Comparison of ENCODE assay signal across 19 cellular contexts in genomic region chr12:96371787-96372699, GRCh38. TPM values are rescaled to one million over a fixed set of nuclear protein-coding genes. Genes with fewer than 3 reads are reported as not detected.
DNase-seq lines count a peak whose midpoint lies in the region; ATAC-seq and TF ChIP-seq lines count a peak whose summit lies in the region.
"Had no signal": no experiment of that assay in that cellular context is flagged by ENCODE, and none has a peak within 500 bp of the region (broad histone marks: within the 10 kb centered on the region; RNA-seq: fewer than 3 reads in every experiment).

No MANE protein-coding gene starts in this region.

- H3K9me3 Mint-ChIP-seq in endodermal cell (no peaks in the 10 kb centered on the region), neural crest cell (no peaks in the 10 kb centered on the region)
- H3K9me3 Mint-ChIP-seq: CD14-positive monocyte, IgD-negative memory B cell had no signal

- peak overlapping the region; percentile 23; the same call in 1 of the 2 replicates for H3K4me2 ChIP-seq in MM.1S (ENCODE audit: low read depth, low read length)

- H4K20me1 ChIP-seq in MM.1S (ENCODE audit: insufficient read depth, low read length) = no peaks in the 10 kb centered on the region

- H3K36me3 Mint-ChIP-seq in endodermal cell (ENCODE audit: low read depth) (no peaks in the 10 kb centered on the region), neural crest cell (ENCODE audit: low read depth) (no peaks in the 10 kb centered on the region)

- DNase-seq in EH (ENCODE audit: low read depth) = peak; percentile 23
- no peak for DNase-seq in MM.1S
- no peak for DNase-seq in endodermal cell
- no peak for DNase-seq in neural crest cell (ENCODE audit: low read depth, low spot score)
- DNase-seq in HuH-7.5 (ENCODE audit: low spot score) = no peak
- no peak for DNase-seq in Peyer's patch
- DNase-seq: activated CD4-positive, alpha-beta T cell treated with anti-CD3 and anti-CD28 coated beads for 1 hour; activated T-cell treated with anti-CD3 and anti-CD28 coated beads for 4 hours; effector CD8-positive, alpha-beta T cell; glutamatergic neuron; kidney; NCI-H1436; NCI-H526 treated with DMSO at 0.1 percent for 48 hours; right lobe of liver; stimulated activated CD4-positive, alpha-beta T cell treated with anti-CD3 and anti-CD28 coated beads, Interleukin-4, amount 100 ng/mL, for 24 hours; T-helper 1 cell had no signal

- H3K9ac ChIP-seq in MM.1S (ENCODE audit: low read length) (no peak overlapping the region), endodermal cell (ENCODE audit: extremely low read depth, low read length, poor library complexity, severe bottlenecking) (no peak overlapping the region)

- H3K27ac Mint-ChIP-seq in endodermal cell (no peak overlapping the region), neural crest cell (ENCODE audit: unreplicated experiment) (peak overlapping the region; percentile 0)

- peaks cover 95% of the 10 kb centered on the region for H3K79me2 ChIP-seq in MM.1S (ENCODE audit: low read length)

- no peaks in the 10 kb centered on the region for H3K36me3 ChIP-seq in MM.1S (replicated peaks; ENCODE audit: insufficient read depth, low read length)
- H3K36me3 ChIP-seq in endodermal cell (ENCODE audit: control insufficient read depth, insufficient read depth, low read length) = no peaks in the 10 kb centered on the region
- H3K36me3 ChIP-seq in Peyer's patch = no peaks in the 10 kb centered on the region
- H3K36me3 ChIP-seq: right lobe of liver had no signal

- no peak overlapping the region for H3K4me3 ChIP-seq in MM.1S (ENCODE audit: low read length)
- H3K4me3 ChIP-seq in endodermal cell (ENCODE audit: low read length) = no peak overlapping the region
- H3K4me3 ChIP-seq in Peyer's patch = no peak overlapping the region
- H3K4me3 ChIP-seq: right lobe of liver had no signal

- H3F3A ChIP-seq in MM.1S (ENCODE audit: insufficient read depth, low read length) = peaks cover 14% of the 10 kb centered on the region; the same call in 1 of the 2 replicates

- H3K4me1 Mint-ChIP-seq in endodermal cell (peaks cover 62% of the 10 kb centered on the region), neural crest cell (peaks cover 55% of the 10 kb centered on the region)

- H3K4me3 Mint-ChIP-seq in endodermal cell (no peak overlapping the region), neural crest cell (no peak overlapping the region)
- H3K4me3 Mint-ChIP-seq: CD14-positive monocyte had no signal

- no peaks in the 10 kb centered on the region for H3K27me3 Mint-ChIP-seq in endodermal cell (ENCODE audit: insufficient read depth)
- no peaks in the 10 kb centered on the region for H3K27me3 Mint-ChIP-seq in neural crest cell (ENCODE audit: low read depth)
- H3K27me3 Mint-ChIP-seq: IgD-negative memory B cell had no signal

- WGBS in endodermal cell (ENCODE audit: insufficient coverage in 1 of 2, insufficient read length in 1 of 2), 2 experiments = 79% methylated on average over 1 of the region's 2 CpGs; no CpG with 5 or more reads in 1 of the 2 experiments

- H3K9me2 ChIP-seq in MM.1S (replicated peaks; ENCODE audit: insufficient read depth, low read length) = no peaks in the 10 kb centered on the region

- no peak overlapping the region for H2AFZ ChIP-seq in MM.1S (ENCODE audit: low read length)

- no peak for ATAC-seq in GM21423 (IDR thresholded peaks at IDR 0.05; ENCODE audit: unreplicated experiment)
- ATAC-seq: right lobe of liver had no signal

- no peak for TF ChIP-seq POLR2A in Peyer's patch (IDR thresholded peaks at IDR 0.05)

- H3K4me1 ChIP-seq in MM.1S (ENCODE audit: low read length) (peaks cover 38% of the 10 kb centered on the region), endodermal cell (ENCODE audit: control insufficient read depth, insufficient read depth, low read length) (peaks cover 16% of the 10 kb centered on the region), Peyer's patch (peaks cover 0 to 43% (median 0%) of the 10 kb centered on the region in 4 donors)

- TF ChIP-seq CTCF in MM.1S (IDR thresholded peaks at IDR 0.05; ENCODE audit: low read length) (no peak), endodermal cell (conservative IDR thresholded peaks at IDR 0.05) (no peak), neural crest cell (conservative IDR thresholded peaks at IDR 0.05) (no peak), Peyer's patch (IDR thresholded peaks at IDR 0.05) (no peak)

- H3K27ac ChIP-seq in MM.1S (ENCODE audit: low read length) = peak overlapping the region; percentile 16; the same call in 1 of the 2 replicates
- H3K27ac ChIP-seq in endodermal cell (ENCODE audit: low read depth, low read length) = peak overlapping the region; percentile 21
- no peak overlapping the region for H3K27ac ChIP-seq in Peyer's patch
- H3K27ac ChIP-seq: right lobe of liver had no signal

- H3K9me3 ChIP-seq in MM.1S (replicated peaks; ENCODE audit: insufficient read depth, low read length) (no peaks in the 10 kb centered on the region), endodermal cell (ENCODE audit: control insufficient read depth, low read length) (no peaks in the 10 kb centered on the region), Peyer's patch (no peaks in the 10 kb centered on the region)
- H3K9me3 ChIP-seq: right lobe of liver had no signal

- H3K27me3 ChIP-seq in MM.1S (replicated peaks; ENCODE audit: insufficient read depth, low read length) = no peaks in the 10 kb centered on the region
- no peaks in the 10 kb centered on the region for H3K27me3 ChIP-seq in endodermal cell (ENCODE audit: control insufficient read depth, insufficient read depth, low read length, poor library complexity, severe bottlenecking)
- no peaks in the 10 kb centered on the region for H3K27me3 ChIP-seq in Peyer's patch
- H3K27me3 ChIP-seq: right lobe of liver had no signal

RNA-seq across cellular contexts. Expression of gene CDK17, which starts 28.2 kb away (rescaled TPM):
- total RNA-seq in endodermal cell (10 to 100 TPM; 36.2 to 39.9 TPM), neural crest cell (32.8 and 33.4 TPM in 2 replicates), Peyer's patch (100 to 1,000 TPM in 1 of 4 donors, 10 to 100 TPM in 3; 41.2 to 126 (median 45.7) TPM)
- polyA plus RNA-seq in endodermal cell (2013, experiment 1 of 2) = 33.3 TPM
- polyA plus RNA-seq in endodermal cell (2013, experiment 2 of 2) = 34.4 TPM

Comparison
In these comparisons a context has a peak if more than half of its experiments do, and no peak if none do; other contexts are left out.
1. H3K27ac ChIP-seq: peak in MM.1S (single experiment) and endodermal cell (single experiment); none in Peyer's patch (0 of 4).